In the genomic region with DNA sequence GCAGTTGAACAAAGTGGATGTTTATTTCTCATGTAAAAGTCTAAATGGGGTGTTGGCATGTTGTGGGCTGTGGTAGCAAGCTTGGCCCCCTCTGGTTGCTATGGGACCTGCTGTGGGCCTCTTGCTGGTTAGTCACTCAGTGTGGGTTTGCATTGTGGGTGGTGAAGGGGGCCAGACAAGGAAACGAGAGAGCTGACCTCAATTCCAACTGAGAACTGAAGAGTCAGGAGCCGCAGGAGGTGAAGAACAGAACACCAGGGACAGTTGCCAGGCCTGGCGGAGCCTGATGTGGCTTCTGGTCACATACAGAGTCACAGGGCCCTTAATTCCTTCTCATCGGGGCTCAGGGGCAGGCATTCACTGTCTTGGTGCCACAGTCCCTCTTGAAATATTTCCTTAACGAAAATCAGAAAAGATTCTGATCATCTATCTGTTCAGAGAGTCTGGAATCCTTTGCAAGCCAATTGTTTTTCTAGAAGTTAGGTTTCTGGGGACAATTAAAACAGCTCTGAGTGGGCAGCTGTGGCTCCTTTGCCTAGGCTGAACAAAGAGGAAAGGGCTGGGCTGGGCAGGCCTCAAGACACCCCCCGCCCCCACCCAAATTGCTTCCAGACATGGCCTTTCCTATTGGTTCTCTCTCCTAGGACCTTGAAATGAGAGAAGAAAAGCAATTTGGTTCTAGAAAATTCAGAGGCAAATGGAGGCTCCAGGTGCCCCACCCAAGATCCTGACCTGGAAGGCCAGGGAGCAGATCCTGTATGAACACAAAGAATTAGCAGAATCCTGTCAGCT, we compare ENCODE assay signal across 8 cellular contexts. TPM values are rescaled to one million over a fixed set of nuclear protein-coding genes. Genes with fewer than 3 reads are reported as not detected.
A peak's percentile ranks its signal among the peaks of the same experiment; 100 is the strongest.
DNase-seq lines count a peak whose midpoint lies in the region; ATAC-seq and TF ChIP-seq lines count a peak whose summit lies in the region.

No MANE protein-coding gene starts in this region.

- no peaks in the 10 kb centered on the region for H3K9me3 Mint-ChIP-seq in activated CD4-positive, alpha-beta T cell treated with anti-CD3 and anti-CD28 coated beads, Interleukin-2, amount 10 ng/mL, durations not matched to agents 7 days and 5 days

- no peak overlapping the region for H3K4me3 Mint-ChIP-seq in activated CD4-positive, alpha-beta T cell treated with anti-CD3 and anti-CD28 coated beads, Interleukin-2, amount 10 ng/mL, durations not matched to agents 7 days and 5 days

- intact Hi-C loops in esophagus muscularis mucosa (cut with DNase I), result loop anchor here (10.0 kb wide), 1 partner anchor 779 kb away; no protein-coding TSS in a partner anchor

- CTCF ChIA-PET in activated CD4-positive, alpha-beta T cell treated with anti-CD3 and anti-CD28 coated beads, Interleukin-2, amount 10 ng/mL, durations not matched to agents 7 days and 5 days (lab: Charles Lee), result interaction anchor here (1.0 to 1.8 kb wide), 3 partner anchors 12 to 50 kb away, joined by 3 to 5 read pairs (median 3); no protein-coding TSS in a partner anchor

- WGBS in esophagus muscularis mucosa, result 90% methylated on average over 6 of the region's 6 CpGs

- peaks cover 54% of the 10 kb centered on the region for H3K4me1 Mint-ChIP-seq in activated CD4-positive, alpha-beta T cell treated with anti-CD3 and anti-CD28 coated beads, Interleukin-2, amount 10 ng/mL, durations not matched to agents 7 days and 5 days

- peak overlapping the region; percentile 99 for H3K27ac Mint-ChIP-seq in activated CD4-positive, alpha-beta T cell treated with anti-CD3 and anti-CD28 coated beads, Interleukin-2, amount 10 ng/mL, durations not matched to agents 7 days and 5 days

- H3K36me3 Mint-ChIP-seq in activated CD4-positive, alpha-beta T cell treated with anti-CD3 and anti-CD28 coated beads, Interleukin-2, amount 10 ng/mL, durations not matched to agents 7 days and 5 days (ENCODE audit: low read depth), result peaks cover 17% of the 10 kb centered on the region

- POLR2A ChIA-PET in activated CD4-positive, alpha-beta T cell treated with anti-CD3 and anti-CD28 coated beads, Interleukin-2, amount 10 ng/mL, durations not matched to agents 7 days and 5 days (lab: Charles Lee), result no interaction called here

- TF ChIP-seq POLR2A in esophagus muscularis mucosa (IDR thresholded peaks at IDR 0.05; ENCODE audit: low read depth), result no peak

- ATAC-seq in HG02970 (IDR thresholded peaks at IDR 0.05; ENCODE audit: low FRiP score, unreplicated experiment) (no peak), GM18861 (IDR thresholded peaks at IDR 0.05; ENCODE audit: unreplicated experiment) (no peak)

- peaks cover 0 to 3% (median 0%) of the 10 kb centered on the region in 4 donors for H3K36me3 ChIP-seq in esophagus muscularis mucosa
- H3K36me3 ChIP-seq in H7 (replicated peaks; ENCODE audit: control insufficient read depth, insufficient read depth, low read length), result no peaks in the 10 kb centered on the region; the same call in 1 of the 2 replicates

- no peak for TF ChIP-seq CTCF in esophagus muscularis mucosa (IDR thresholded peaks at IDR 0.05)

- peak overlapping the region; percentile 89 to 97 (median 94) for H3K27ac ChIP-seq in esophagus muscularis mucosa (replicated peaks in 1 of 4)

- H3K9me3 ChIP-seq in esophagus muscularis mucosa, result no peaks in the 10 kb centered on the region

- DNase-seq in GM03348 (ENCODE audit: low spot score) (peak; percentile 24), esophagus muscularis mucosa (ENCODE audit: extremely low spot score) (no peak), DMS153 (lab: John Stamatoyannopoulos, UW) (no peak), H7 (no peak)
- peak; percentile 49 for DNase-seq in activated CD4-positive, alpha-beta T cell treated with anti-CD3 and anti-CD28 coated beads, Interleukin-2, amount 10 ng/mL, durations not matched to agents 7 days and 5 days
- peak; percentile 10 for DNase-seq in stimulated activated CD4-positive, alpha-beta T cell treated with anti-CD3 and anti-CD28 coated beads, Interleukin-2, amount 100 ng/mL, for 4 hours (ENCODE audit: low read depth)

- H3K27me3 ChIP-seq in esophagus muscularis mucosa, result peaks cover 0 to 4% (median 0%) of the 10 kb centered on the region in 4 donors
- no peaks in the 10 kb centered on the region for H3K27me3 ChIP-seq in H7 (ENCODE audit: control insufficient read depth, insufficient read depth, low read length)

- H3K4me3 ChIP-seq in esophagus muscularis mucosa (no peak overlapping the region), H7 (ENCODE audit: insufficient read depth, low read depth, low read length) (no peak overlapping the region)

- H3K4me1 ChIP-seq in esophagus muscularis mucosa, result peaks cover 23 to 47% (median 42%) of the 10 kb centered on the region in 4 donors

- no peak for TF ChIP-seq EP300 in esophagus muscularis mucosa (IDR thresholded peaks at IDR 0.05)

- H3K27me3 Mint-ChIP-seq in activated CD4-positive, alpha-beta T cell treated with anti-CD3 and anti-CD28 coated beads, Interleukin-2, amount 10 ng/mL, durations not matched to agents 7 days and 5 days, result peaks cover 4% of the 10 kb centered on the region

RNA-seq across cellular contexts. Expression of a gene that starts 2.1 kb away (rescaled TPM):
- 10 to 100 TPM; 91.4 to 94.2 TPM for total RNA-seq in activated CD4-positive, alpha-beta T cell treated with anti-CD3 and anti-CD28 coated beads, Interleukin-2, amount 10 ng/mL, durations not matched to agents 7 days and 5 days
- 10 to 100 TPM; 20.2 to 37.4 (median 22.3) TPM for total RNA-seq in esophagus muscularis mucosa
- total RNA-seq in H7 (2014; rRNA removed; shearing (Covaris generic)), result 45.5 and 45.7 TPM in 2 replicates

Comparison
In these comparisons a context has a peak if more than half of its experiments do, and no peak if none do; other contexts are left out.
1. DNase-seq: peak in GM03348 (single experiment), activated CD4-positive, alpha-beta T cell treated with anti-CD3 and anti-CD28 coated beads, Interleukin-2, amount 10 ng/mL, durations not matched to agents 7 days and 5 days (single experiment) and stimulated activated CD4-positive, alpha-beta T cell treated with anti-CD3 and anti-CD28 coated beads, Interleukin-2, amount 100 ng/mL, for 4 hours (single experiment); none in esophagus muscularis mucosa (single experiment), DMS153 (single experiment) and H7 (single experiment).